9 cellular contexts compared by ENCODE assay signal in the genomic region with DNA sequence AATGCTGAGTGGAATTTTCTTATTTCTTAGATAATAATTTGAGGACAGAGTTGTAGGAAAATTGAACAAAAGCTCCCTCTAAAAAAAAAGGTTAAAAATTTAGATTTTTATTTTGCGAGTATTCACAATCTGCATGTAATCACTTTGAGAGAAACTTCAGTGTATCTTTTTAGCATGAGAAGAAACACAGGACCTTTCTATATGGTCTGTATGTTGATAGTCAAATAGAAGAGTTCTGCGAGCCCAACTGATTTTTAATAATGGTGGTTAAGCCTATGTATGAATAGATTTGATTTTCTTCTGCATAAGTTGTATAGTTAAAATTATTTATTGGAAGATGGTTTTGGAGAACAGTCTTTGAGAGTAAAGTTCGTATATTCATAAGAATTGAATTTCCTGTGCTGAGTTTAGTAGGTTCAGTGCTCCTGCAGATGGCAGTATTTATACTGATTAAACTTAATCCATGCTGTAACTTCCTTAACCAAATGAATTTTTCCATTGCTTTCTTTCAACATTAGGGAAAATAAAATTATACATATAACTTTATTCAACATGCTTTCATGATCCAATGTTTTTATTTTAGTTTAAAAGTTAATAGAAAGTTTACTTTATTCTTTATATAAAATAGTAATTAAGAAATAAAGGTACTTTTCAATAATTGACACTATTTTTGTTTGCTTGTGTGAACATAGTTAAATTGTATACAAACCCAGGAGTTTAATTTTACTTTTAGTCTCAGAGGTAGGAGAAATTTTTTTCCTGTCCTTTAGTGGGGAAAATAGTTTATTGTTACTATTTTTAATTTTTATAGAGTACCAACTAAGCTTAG. TPM values are rescaled to one million over a fixed set of nuclear protein-coding genes. Genes with fewer than 3 reads are reported as not detected.
DNase-seq lines count a peak whose midpoint lies in the region; ATAC-seq and TF ChIP-seq lines count a peak whose summit lies in the region.
"Had no signal": no experiment of that assay in that cellular context is flagged by ENCODE, and none has a peak within 500 bp of the region (broad histone marks: within the 10 kb centered on the region; RNA-seq: fewer than 3 reads in every experiment).

No MANE protein-coding gene starts in this region.

- H3K27me3 Mint-ChIP-seq in activated T-cell treated with anti-CD3 and anti-CD28 coated beads, Interleukin-2, amount 50 U/mL, for 72 hours (ENCODE audit: low read depth), result no peaks in the 10 kb centered on the region
- H3K27me3 Mint-ChIP-seq in activated T-cell treated with anti-CD3 and anti-CD28 coated beads, Interleukin-2, amount 50 U/mL, for 24 hours, result no peaks in the 10 kb centered on the region

- TF ChIP-seq CTCF in fibroblast of the aortic adventitia (IDR thresholded peaks at IDR 0.05; ENCODE audit: insufficient read depth, low read length), result peak; percentile 64
- TF ChIP-seq CTCF in tibial artery (IDR thresholded peaks at IDR 0.05), result peak; percentile 9 to 31

- H3K4me1 ChIP-seq in tibial artery, result no peaks in the 10 kb centered on the region

- H3K27ac Mint-ChIP-seq in activated T-cell treated with anti-CD3 and anti-CD28 coated beads, Interleukin-2, amount 50 U/mL, for 72 hours, result peak overlapping the region; percentile 11
- no peak overlapping the region for H3K27ac Mint-ChIP-seq in activated T-cell treated with anti-CD3 and anti-CD28 coated beads, Interleukin-2, amount 50 U/mL, for 24 hours

- H3K9me3 ChIP-seq in SK-N-MC (ENCODE audit: low read depth, low read length) (no peaks in the 10 kb centered on the region), tibial artery (no peaks in the 10 kb centered on the region)

- intact Hi-C loops in tibial artery (cut with DNase I; ENCODE audit: low total_unique reads), result no loop called here

- H3K36me3 ChIP-seq in SK-N-MC (ENCODE audit: insufficient read depth, low read length) (peaks cover 84% of the 10 kb centered on the region), tibial artery (peaks cover 41 to 51% (median 43%) of the 10 kb centered on the region in 3 donors)

- H3K9me3 Mint-ChIP-seq in activated T-cell treated with anti-CD3 and anti-CD28 coated beads, Interleukin-2, amount 50 U/mL, for 72 hours, result no peaks in the 10 kb centered on the region
- no peaks in the 10 kb centered on the region for H3K9me3 Mint-ChIP-seq in activated T-cell treated with anti-CD3 and anti-CD28 coated beads, Interleukin-2, amount 50 U/mL, for 24 hours

- H3K36me3 Mint-ChIP-seq in activated T-cell treated with anti-CD3 and anti-CD28 coated beads, Interleukin-2, amount 50 U/mL, for 72 hours (ENCODE audit: insufficient read depth in 2 of 2), result peaks cover 7 to 48% of the 10 kb centered on the region in 2 donors
- peaks cover 84% of the 10 kb centered on the region for H3K36me3 Mint-ChIP-seq in activated T-cell treated with anti-CD3 and anti-CD28 coated beads, Interleukin-2, amount 50 U/mL, for 24 hours (ENCODE audit: low read depth)

- peaks cover 24% of the 10 kb centered on the region for H3K4me1 Mint-ChIP-seq in activated T-cell treated with anti-CD3 and anti-CD28 coated beads, Interleukin-2, amount 50 U/mL, for 72 hours (ENCODE audit: low read depth)
- H3K4me1 Mint-ChIP-seq in activated T-cell treated with anti-CD3 and anti-CD28 coated beads, Interleukin-2, amount 50 U/mL, for 24 hours (ENCODE audit: low read depth), result peaks cover 31% of the 10 kb centered on the region

- H3K27me3 ChIP-seq in tibial artery, result no peaks in the 10 kb centered on the region

- H3K4me3 ChIP-seq in SK-N-MC, result no peak overlapping the region
- no peak overlapping the region for H3K4me3 ChIP-seq in fibroblast of the aortic adventitia (ENCODE audit: low read depth, low read length)
- no peak overlapping the region for H3K4me3 ChIP-seq in tibial artery

- H3K27ac ChIP-seq in SK-N-MC (peak overlapping the region; percentile 27; the same call in 1 of the 2 replicates), tibial artery (no peak overlapping the region)

- DNase-seq in activated T-cell treated with anti-CD3 and anti-CD28 coated beads, Interleukin-2, amount 50 U/mL, for 72 hours, result no peak
- DNase-seq in activated T-cell treated with anti-CD3 and anti-CD28 coated beads, Interleukin-2, amount 50 U/mL, for 24 hours, result no peak
- no peak for DNase-seq in SK-N-MC (ENCODE audit: low read depth, low spot score)
- DNase-seq in fibroblast of the aortic adventitia (ENCODE audit: low read depth), result peak; percentile 41
- DNase-seq in tibial artery, result no peak
- DNase-seq in UCSD-AML1 (lab: John Stamatoyannopoulos, UW; ENCODE audit: unreplicated experiment), result no peak
- DNase-seq: NCI-H1105 had no signal

- ATAC-seq in activated T-cell treated with anti-CD3 and anti-CD28 coated beads, Interleukin-2, amount 50 U/mL, for 72 hours (replicated peaks in 1 of 2), result no peak
- ATAC-seq in GM21447 (IDR thresholded peaks at IDR 0.05; ENCODE audit: unreplicated experiment) (no peak), GM21423 (IDR thresholded peaks at IDR 0.05; ENCODE audit: unreplicated experiment) (no peak)

- no peak overlapping the region for H3K9ac ChIP-seq in SK-N-MC (ENCODE audit: insufficient read length)

- no peak overlapping the region for H3K4me3 Mint-ChIP-seq in activated T-cell treated with anti-CD3 and anti-CD28 coated beads, Interleukin-2, amount 50 U/mL, for 72 hours
- H3K4me3 Mint-ChIP-seq in activated T-cell treated with anti-CD3 and anti-CD28 coated beads, Interleukin-2, amount 50 U/mL, for 24 hours, result no peak overlapping the region

RNA-seq across cellular contexts. Expression of gene TCERG1, which starts 19.6 kb away (rescaled TPM):
- 10 to 100 TPM; 84.5 to 94.1 TPM for total RNA-seq in activated T-cell treated with anti-CD3 and anti-CD28 coated beads, Interleukin-2, amount 50 U/mL, for 72 hours
- total RNA-seq in fibroblast of the aortic adventitia (ENCODE audit: low replicate concordance), result 58.7 and 66.4 TPM in 2 replicates

RNA-seq across cellular contexts. Expression of gene GPR151, which starts 49.3 kb away (rescaled TPM):
- total RNA-seq in activated T-cell treated with anti-CD3 and anti-CD28 coated beads, Interleukin-2, amount 50 U/mL, for 72 hours, result not detected
- total RNA-seq in fibroblast of the aortic adventitia (ENCODE audit: low replicate concordance), result not detected in 2 replicates
